11 cellular contexts compared by ENCODE assay signal in the genomic region with DNA sequence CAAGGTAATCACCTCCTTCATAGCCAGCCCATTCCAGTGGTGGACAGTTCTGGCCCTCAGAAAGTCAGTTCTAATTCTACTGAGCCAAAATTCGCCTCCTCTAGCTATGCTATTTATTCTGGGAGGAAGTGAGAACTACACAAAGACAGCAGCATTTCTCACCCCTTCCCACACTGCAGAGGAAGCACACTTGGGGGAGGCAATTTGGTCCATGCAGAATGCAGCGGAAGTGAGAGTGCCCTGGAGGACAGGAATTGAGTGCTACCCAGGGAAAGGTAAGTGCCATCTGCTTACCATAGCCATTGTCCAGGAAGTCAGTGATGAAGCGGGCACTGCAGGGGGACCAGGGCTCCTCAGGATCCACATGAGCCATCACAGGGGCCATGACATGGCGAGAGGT. TPM values are rescaled to one million over a fixed set of nuclear protein-coding genes. Genes with fewer than 3 reads are reported as not detected.
A peak's percentile ranks its signal among the peaks of the same experiment; 100 is the strongest.
DNase-seq lines count a peak whose midpoint lies in the region; ATAC-seq and TF ChIP-seq lines count a peak whose summit lies in the region.
"Had no signal": no experiment of that assay in that cellular context is flagged by ENCODE, and none has a peak within 500 bp of the region (broad histone marks: within the 10 kb centered on the region; RNA-seq: fewer than 3 reads in every experiment).

No MANE protein-coding gene starts in this region.

- H3K9me3 Mint-ChIP-seq in activated naive CD8-positive, alpha-beta T cell treated with anti-CD3 and anti-CD28 coated beads, Interleukin-2, amount 10 ng/mL, durations not matched to agents 7 days and 5 days: no peaks in the 10 kb centered on the region

- H3K4me3 Mint-ChIP-seq in activated naive CD8-positive, alpha-beta T cell treated with anti-CD3 and anti-CD28 coated beads, Interleukin-2, amount 10 ng/mL, durations not matched to agents 7 days and 5 days: no peak overlapping the region

- H3K4me1 ChIP-seq in skeletal muscle tissue (ENCODE audit: control insufficient read depth in 3 of 3, insufficient read depth in 3 of 3, low read length in 3 of 3): peaks cover 53 to 74% (median 67%) of the 10 kb centered on the region in 3 donors

- no peaks in the 10 kb centered on the region for H3K9me3 ChIP-seq in skeletal muscle tissue (ENCODE audit: control insufficient read depth in 3 of 3, low read length in 3 of 3)
- H3K9me3 ChIP-seq: Peyer's patch had no signal

- H3K27me3 Mint-ChIP-seq in activated naive CD8-positive, alpha-beta T cell treated with anti-CD3 and anti-CD28 coated beads, Interleukin-2, amount 10 ng/mL, durations not matched to agents 7 days and 5 days: no peaks in the 10 kb centered on the region

- DNase-seq in SKM-1 treated with dmso at 0.1 percent for 144 hours (lab: John Stamatoyannopoulos, UW; ENCODE audit: unreplicated experiment) (peak; percentile 43), SKM-1 (lab: John Stamatoyannopoulos, UW; ENCODE audit: unreplicated experiment) (no peak), NCI-H1417 treated with DMSO at 0.1 percent for 48 hours (lab: John Stamatoyannopoulos, UW) (no peak), cerebellar cortex (ENCODE audit: low spot score) (no peak)
- DNase-seq in activated naive CD8-positive, alpha-beta T cell treated with anti-CD3 and anti-CD28 coated beads, Interleukin-2, amount 10 ng/mL, durations not matched to agents 7 days and 5 days: no peak
- DNase-seq: 8988T; activated CD4-positive, alpha-beta T cell treated with anti-CD3 and anti-CD28 coated beads, Interleukin-2, amount 50 U/mL, for 1 hour had no signal

- H3K27ac ChIP-seq in skeletal muscle tissue (ENCODE audit: low read depth, low read length): peak overlapping the region; percentile 31

- POLR2A ChIA-PET in activated naive CD8-positive, alpha-beta T cell treated with anti-CD3 and anti-CD28 coated beads, Interleukin-2, amount 10 ng/mL, durations not matched to agents 7 days and 5 days (lab: Charles Lee): interaction anchor here (1.7 to 1.9 kb wide), 2 partner anchors 10 to 18 kb away, joined by 4 to 7 read pairs; a partner anchor contains a TSS

- peak overlapping the region; percentile 70 for H3K27ac Mint-ChIP-seq in activated naive CD8-positive, alpha-beta T cell treated with anti-CD3 and anti-CD28 coated beads, Interleukin-2, amount 10 ng/mL, durations not matched to agents 7 days and 5 days

- peaks cover 40% of the 10 kb centered on the region for H3K4me1 Mint-ChIP-seq in activated naive CD8-positive, alpha-beta T cell treated with anti-CD3 and anti-CD28 coated beads, Interleukin-2, amount 10 ng/mL, durations not matched to agents 7 days and 5 days

- H3K36me3 Mint-ChIP-seq in activated naive CD8-positive, alpha-beta T cell treated with anti-CD3 and anti-CD28 coated beads, Interleukin-2, amount 10 ng/mL, durations not matched to agents 7 days and 5 days: no peaks in the 10 kb centered on the region

- H3K9ac ChIP-seq in skeletal muscle tissue (ENCODE audit: low read depth in 1 of 3, low read length in 3 of 3): peak overlapping the region in 1 of 3 donors; percentile 15

- peaks cover 0 to 8% (median 3%) of the 10 kb centered on the region in 3 donors for H3K36me3 ChIP-seq in skeletal muscle tissue (ENCODE audit: control insufficient read depth in 3 of 3, insufficient read depth in 3 of 3, low read length in 3 of 3)
- H3K36me3 ChIP-seq: Peyer's patch had no signal

- H3K27me3 ChIP-seq in skeletal muscle tissue (ENCODE audit: control insufficient read depth in 3 of 3, insufficient read depth in 3 of 3, low read length in 3 of 3): no peaks in the 10 kb centered on the region
- H3K27me3 ChIP-seq: Peyer's patch had no signal

- peak overlapping the region in 2 of 3 donors; percentile 11 to 29 for H3K4me3 ChIP-seq in skeletal muscle tissue (ENCODE audit: low read length in 3 of 3)
- H3K4me3 ChIP-seq: Peyer's patch had no signal

- ATAC-seq in HG02759 (IDR thresholded peaks at IDR 0.05; ENCODE audit: unreplicated experiment) (peak; percentile 66), SK-N-SH treated with all-trans-retinoic acid at 6 μM for 48 hours (no peak)
- peak; percentile 25 for ATAC-seq in activated naive CD8-positive, alpha-beta T cell treated with anti-CD3 and anti-CD28 coated beads, Interleukin-2, amount 10 ng/mL, durations not matched to agents 7 days and 5 days (ENCODE audit: low read depth)

TF ChIP-seq in SK-N-SH treated with all-trans-retinoic acid at 6 μM for 48 hours, 23 proteins besides CTCF, POLR2A, EP300 and RAD21:
- no peak for TF ChIP-seq ZC3H10 (CRISPR knock-in tag; IDR thresholded peaks at IDR 0.05)
- TF ChIP-seq, protein P1, sequence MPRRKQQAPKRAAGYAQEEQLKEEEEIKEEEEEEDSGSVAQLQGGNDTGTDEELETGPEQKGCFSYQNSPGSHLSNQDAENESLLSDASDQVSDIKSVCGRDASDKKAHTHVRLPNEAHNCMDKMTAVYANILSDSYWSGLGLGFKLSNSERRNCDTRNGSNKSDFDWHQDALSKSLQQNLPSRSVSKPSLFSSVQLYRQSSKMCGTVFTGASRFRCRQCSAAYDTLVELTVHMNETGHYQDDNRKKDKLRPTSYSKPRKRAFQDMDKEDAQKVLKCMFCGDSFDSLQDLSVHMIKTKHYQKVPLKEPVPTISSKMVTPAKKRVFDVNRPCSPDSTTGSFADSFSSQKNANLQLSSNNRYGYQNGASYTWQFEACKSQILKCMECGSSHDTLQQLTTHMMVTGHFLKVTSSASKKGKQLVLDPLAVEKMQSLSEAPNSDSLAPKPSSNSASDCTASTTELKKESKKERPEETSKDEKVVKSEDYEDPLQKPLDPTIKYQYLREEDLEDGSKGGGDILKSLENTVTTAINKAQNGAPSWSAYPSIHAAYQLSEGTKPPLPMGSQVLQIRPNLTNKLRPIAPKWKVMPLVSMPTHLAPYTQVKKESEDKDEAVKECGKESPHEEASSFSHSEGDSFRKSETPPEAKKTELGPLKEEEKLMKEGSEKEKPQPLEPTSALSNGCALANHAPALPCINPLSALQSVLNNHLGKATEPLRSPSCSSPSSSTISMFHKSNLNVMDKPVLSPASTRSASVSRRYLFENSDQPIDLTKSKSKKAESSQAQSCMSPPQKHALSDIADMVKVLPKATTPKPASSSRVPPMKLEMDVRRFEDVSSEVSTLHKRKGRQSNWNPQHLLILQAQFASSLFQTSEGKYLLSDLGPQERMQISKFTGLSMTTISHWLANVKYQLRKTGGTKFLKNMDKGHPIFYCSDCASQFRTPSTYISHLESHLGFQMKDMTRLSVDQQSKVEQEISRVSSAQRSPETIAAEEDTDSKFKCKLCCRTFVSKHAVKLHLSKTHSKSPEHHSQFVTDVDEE (CRISPR knock-in tag; IDR thresholded peaks at IDR 0.05): no peak
- TF ChIP-seq ARNTL (CRISPR knock-in tag; IDR thresholded peaks at IDR 0.05; ENCODE audit: borderline replicate concordance, low read depth): no peak
- no peak for TF ChIP-seq SNAI2 (CRISPR knock-in tag; IDR thresholded peaks at IDR 0.05)

RNA-seq across cellular contexts. Expression of a gene that starts 3.7 kb away (rescaled TPM):
- 1 to 10 TPM; 2.5 to 3.5 TPM for total RNA-seq in activated naive CD8-positive, alpha-beta T cell treated with anti-CD3 and anti-CD28 coated beads, Interleukin-2, amount 10 ng/mL, durations not matched to agents 7 days and 5 days
- 4.7 TPM for total RNA-seq in skeletal muscle tissue

RNA-seq across cellular contexts. Expression of a gene that starts 7.0 kb away (rescaled TPM):
- 10 to 100 TPM; 80.6 to 92.8 TPM for total RNA-seq in activated naive CD8-positive, alpha-beta T cell treated with anti-CD3 and anti-CD28 coated beads, Interleukin-2, amount 10 ng/mL, durations not matched to agents 7 days and 5 days
- total RNA-seq in skeletal muscle tissue: 147 TPM

RNA-seq across cellular contexts. Expression of a gene that starts 17.9 kb away (rescaled TPM):
- 10 to 100 TPM; 54.5 to 54.8 TPM for total RNA-seq in activated naive CD8-positive, alpha-beta T cell treated with anti-CD3 and anti-CD28 coated beads, Interleukin-2, amount 10 ng/mL, durations not matched to agents 7 days and 5 days
- 11.0 TPM for total RNA-seq in skeletal muscle tissue

RNA-seq across cellular contexts. Expression of a gene that starts 19.9 kb away (rescaled TPM):
- total RNA-seq in activated naive CD8-positive, alpha-beta T cell treated with anti-CD3 and anti-CD28 coated beads, Interleukin-2, amount 10 ng/mL, durations not matched to agents 7 days and 5 days: 10 to 100 TPM; 18.9 to 22.1 TPM
- total RNA-seq in skeletal muscle tissue: 16.2 TPM

RNA-seq across cellular contexts. Expression of a gene that starts 28.3 kb away (rescaled TPM):
- total RNA-seq in activated naive CD8-positive, alpha-beta T cell treated with anti-CD3 and anti-CD28 coated beads, Interleukin-2, amount 10 ng/mL, durations not matched to agents 7 days and 5 days: not detected
- total RNA-seq in skeletal muscle tissue: 6.8 TPM
- total RNA-seq: Peyer's patch had no signal
